In the genomic region with DNA sequence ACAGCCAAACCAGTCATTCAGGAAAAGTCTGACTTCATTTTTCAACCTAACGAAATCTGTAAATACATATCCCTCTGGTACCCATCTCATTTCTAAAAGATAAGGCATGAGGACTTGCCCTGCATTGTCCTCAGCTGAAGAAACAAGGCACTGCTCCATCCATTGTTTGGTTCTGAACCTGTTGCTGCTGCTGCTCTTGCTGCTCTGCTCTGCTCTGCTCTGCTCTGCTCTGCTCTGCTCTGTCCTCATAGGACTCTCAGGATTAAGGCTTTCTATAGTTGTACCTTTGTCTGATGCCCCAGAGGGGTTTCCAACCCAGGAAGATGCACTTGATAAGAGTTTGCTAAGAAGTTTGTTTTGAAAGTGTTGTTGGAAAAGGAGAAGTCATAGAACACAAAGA, we compare ENCODE assay signal across 18 cellular contexts. TPM values are rescaled to one million over a fixed set of nuclear protein-coding genes. Genes with fewer than 3 reads are reported as not detected.
DNase-seq lines count a peak whose midpoint lies in the region; ATAC-seq and TF ChIP-seq lines count a peak whose summit lies in the region.
"Had no signal": no experiment of that assay in that cellular context is flagged by ENCODE, and none has a peak within 500 bp of the region (broad histone marks: within the 10 kb centered on the region; RNA-seq: fewer than 3 reads in every experiment).

No MANE protein-coding gene starts in this region.

- H3K4me3 ChIP-seq in ascending aorta (peak overlapping the region in 1 of 2 donors; percentile 11), osteoblast (ENCODE audit: insufficient read depth, low read length) (no peak overlapping the region), tibial artery (no peak overlapping the region), H7 (ENCODE audit: insufficient read depth, low read depth, low read length) (no peak overlapping the region)
- H3K4me3 ChIP-seq: BLaER1 treated with 17β-estradiol and CSF1 and Interleukin-3, amounts not matched to agents 10 nM and 100 nM; PC-9; SJSA1 had no signal

- no peaks in the 10 kb centered on the region for H4K20me1 ChIP-seq in osteoblast (ENCODE audit: insufficient read depth, low read length)

- no peaks in the 10 kb centered on the region for H3K27me3 Mint-ChIP-seq in activated T-cell treated with anti-CD3 and anti-CD28 coated beads, Interleukin-2, amount 50 U/mL, for 24 hours
- H3K27me3 Mint-ChIP-seq: IgD-negative memory B cell had no signal

- intact Hi-C loops in ascending aorta (cut with DNase I) (no loop called here), tibial artery (cut with DNase I; ENCODE audit: low total_unique reads) (no loop called here)

- H3K9me3 Mint-ChIP-seq in activated T-cell treated with anti-CD3 and anti-CD28 coated beads, Interleukin-2, amount 50 U/mL, for 24 hours, result no peaks in the 10 kb centered on the region
- H3K9me3 Mint-ChIP-seq: IgD-negative memory B cell had no signal

- no peak for TF ChIP-seq CTCF in ascending aorta (IDR thresholded peaks at IDR 0.05)
- TF ChIP-seq CTCF in osteoblast (IDR thresholded peaks at IDR 0.05; ENCODE audit: extremely low read depth, low read depth, low read length), result no peak
- TF ChIP-seq CTCF in tibial artery (IDR thresholded peaks at IDR 0.05), result no peak

- no peaks in the 10 kb centered on the region for H3K27me3 ChIP-seq in ascending aorta
- no peaks in the 10 kb centered on the region for H3K27me3 ChIP-seq in osteoblast (ENCODE audit: insufficient read depth, low read length)
- no peaks in the 10 kb centered on the region for H3K27me3 ChIP-seq in tibial artery
- H3K27me3 ChIP-seq in H7 (ENCODE audit: control insufficient read depth, insufficient read depth, low read length), result no peaks in the 10 kb centered on the region
- H3K27me3 ChIP-seq: BLaER1 treated with 17β-estradiol and CSF1 and Interleukin-3, amounts not matched to agents 10 nM and 100 nM; SJSA1 had no signal

- no peak overlapping the region for H2AFZ ChIP-seq in osteoblast (ENCODE audit: low read length)
- H2AFZ ChIP-seq: PC-9 had no signal

- H3K4me3 Mint-ChIP-seq in activated T-cell treated with anti-CD3 and anti-CD28 coated beads, Interleukin-2, amount 50 U/mL, for 24 hours, result no peak overlapping the region
- H3K4me3 Mint-ChIP-seq: IgD-negative memory B cell had no signal

- DNase-seq in activated T-cell treated with anti-CD3 and anti-CD28 coated beads, Interleukin-2, amount 50 U/mL, for 24 hours, result no peak
- DNase-seq in activated T-cell treated with anti-CD3 and anti-CD28 coated beads, Interleukin-2, amount 50 U/mL, for 1 hour, result no peak
- DNase-seq in ascending aorta (ENCODE audit: low spot score in 2 of 2) (no peak), osteoblast (ENCODE audit: insufficient read length, low spot score, missing footprints) (no peak), tibial artery (no peak), H7 (no peak)
- DNase-seq: DND-41, Kasumi-1, NCI-H1105, NCI-H187 treated with DMSO at 0.1 percent for 48 hours, NCI-H2171, NCI-H446, PC-9 had no signal

- no peak overlapping the region for H3K4me2 ChIP-seq in osteoblast (ENCODE audit: insufficient read depth, low read length)
- H3K4me2 ChIP-seq: BLaER1 treated with 17β-estradiol and CSF1 and Interleukin-3, amounts not matched to agents 10 nM and 100 nM; PC-9 had no signal

- peaks cover 35% of the 10 kb centered on the region for H3K36me3 Mint-ChIP-seq in activated T-cell treated with anti-CD3 and anti-CD28 coated beads, Interleukin-2, amount 50 U/mL, for 24 hours (ENCODE audit: low read depth)
- H3K36me3 Mint-ChIP-seq: IgD-negative memory B cell had no signal

- peaks cover 0 to 47% of the 10 kb centered on the region in 2 donors for H3K9me3 ChIP-seq in ascending aorta
- no peaks in the 10 kb centered on the region for H3K9me3 ChIP-seq in osteoblast (ENCODE audit: low read depth, low read length)
- H3K9me3 ChIP-seq in tibial artery, result peaks cover 0 to 14% (median 0%) of the 10 kb centered on the region in 3 donors
- H3K9me3 ChIP-seq: BLaER1 treated with 17β-estradiol and CSF1 and Interleukin-3, amounts not matched to agents 10 nM and 100 nM; SJSA1 had no signal

- H3K4me1 ChIP-seq in ascending aorta (peaks cover 7 to 41% of the 10 kb centered on the region in 2 donors), osteoblast (ENCODE audit: insufficient read depth, low read length) (peaks cover 36% of the 10 kb centered on the region), tibial artery (peaks cover 0 to 85% (median 38%) of the 10 kb centered on the region in 4 donors)

- H3K4me1 Mint-ChIP-seq in activated T-cell treated with anti-CD3 and anti-CD28 coated beads, Interleukin-2, amount 50 U/mL, for 24 hours (ENCODE audit: low read depth), result peaks cover 46% of the 10 kb centered on the region

- ATAC-seq in GM18519 (IDR thresholded peaks at IDR 0.05; ENCODE audit: low FRiP score, unreplicated experiment), result no peak
- no peak for ATAC-seq in HG03565 (IDR thresholded peaks at IDR 0.05; ENCODE audit: unreplicated experiment)

- H3K27ac ChIP-seq in ascending aorta, result peak overlapping the region; percentile 86 to 98
- H3K27ac ChIP-seq in osteoblast (ENCODE audit: low read depth, low read length), result peak overlapping the region; percentile 21
- peak overlapping the region; percentile 24 to 96 for H3K27ac ChIP-seq in tibial artery
- H3K27ac ChIP-seq: BLaER1 treated with 17β-estradiol and CSF1 and Interleukin-3, amounts not matched to agents 10 nM and 100 nM; PC-9; SJSA1 had no signal

- H3K27ac Mint-ChIP-seq in activated T-cell treated with anti-CD3 and anti-CD28 coated beads, Interleukin-2, amount 50 U/mL, for 24 hours, result peak overlapping the region; percentile 42
- H3K27ac Mint-ChIP-seq: IgD-negative memory B cell had no signal

- H3K79me2 ChIP-seq in osteoblast (ENCODE audit: insufficient read depth, low read length), result peaks cover 62% of the 10 kb centered on the region

- H3K36me3 ChIP-seq in ascending aorta (peaks cover 80 to 92% of the 10 kb centered on the region in 2 donors), osteoblast (ENCODE audit: insufficient read depth, low read length) (peaks cover 3% of the 10 kb centered on the region), tibial artery (peaks cover 4 to 81% (median 46%) of the 10 kb centered on the region in 3 donors), H7 (replicated peaks; ENCODE audit: control insufficient read depth, insufficient read depth, low read length) (no peaks in the 10 kb centered on the region)

RNA-seq across cellular contexts. Expression of gene CMSS1, which starts 38.2 kb away (rescaled TPM):
- total RNA-seq in ascending aorta, result 9.2 TPM
- total RNA-seq in osteoblast, result 14.7 and 15.9 TPM in 2 replicates
- 42.3 and 44.6 TPM in 2 replicates for total RNA-seq in H7 (2014; rRNA removed; shearing (Covaris generic))

Comparison
In these comparisons a context has a peak if more than half of its experiments do, and no peak if none do; other contexts are left out.
1. H3K27ac ChIP-seq: peak in every context shown above with its lines; median percentile 92 in ascending aorta; 60 in tibial artery; 21 in osteoblast.